Comparison of ENCODE assay signal across 26 cellular contexts in genomic region chr22:49300951-49301397, GRCh38.
DNase-seq lines count a peak whose midpoint lies in the region; ATAC-seq and TF ChIP-seq lines count a peak whose summit lies in the region.
"Had no signal": no experiment of that assay in that cellular context is flagged by ENCODE, and none has a peak within 500 bp of the region (broad histone marks: within the 10 kb centered on the region; RNA-seq: fewer than 3 reads in every experiment).

No MANE protein-coding gene starts in this region.

- H3K27me3 Mint-ChIP-seq in central memory CD8-positive, alpha-beta T cell = peaks cover 29% of the 10 kb centered on the region
- peaks cover 11% of the 10 kb centered on the region for H3K27me3 Mint-ChIP-seq in type B pancreatic cell

- H3K4me3 Mint-ChIP-seq in central memory CD8-positive, alpha-beta T cell = no peak overlapping the region
- no peak overlapping the region for H3K4me3 Mint-ChIP-seq in type B pancreatic cell
- H3K4me3 Mint-ChIP-seq: stimulated activated naive CD8-positive, alpha-beta T cell treated with anti-CD3 and anti-CD28 coated beads, Interleukin-15, Interleukin-2, amounts not matched to agents 100 ng/mL and 50 ng/mL, for 24 hours had no signal

- H3K36me3 Mint-ChIP-seq in central memory CD8-positive, alpha-beta T cell (ENCODE audit: insufficient read depth) = no peaks in the 10 kb centered on the region
- H3K36me3 Mint-ChIP-seq in type B pancreatic cell = no peaks in the 10 kb centered on the region

- H3K4me1 Mint-ChIP-seq in central memory CD8-positive, alpha-beta T cell = no peaks in the 10 kb centered on the region
- peaks cover 5% of the 10 kb centered on the region for H3K4me1 Mint-ChIP-seq in type B pancreatic cell (ENCODE audit: unreplicated experiment)

- H3K36me3 ChIP-seq in BE2C = no peaks in the 10 kb centered on the region
- H3K36me3 ChIP-seq: prostate gland, thyroid gland had no signal

- no peak for ATAC-seq in central memory CD8-positive, alpha-beta T cell (replicated peaks; ENCODE audit: extremely low read depth, poor library complexity, severe bottlenecking)
- ATAC-seq in HG02678 (IDR thresholded peaks at IDR 0.05; ENCODE audit: unreplicated experiment) (no peak), GM18868 (IDR thresholded peaks at IDR 0.05; ENCODE audit: unreplicated experiment) (no peak)
- ATAC-seq: body of pancreas had no signal

- H3K27ac Mint-ChIP-seq in central memory CD8-positive, alpha-beta T cell (ENCODE audit: low read depth) = no peak overlapping the region
- no peak overlapping the region for H3K27ac Mint-ChIP-seq in type B pancreatic cell
- H3K27ac Mint-ChIP-seq: stimulated activated naive CD8-positive, alpha-beta T cell treated with anti-CD3 and anti-CD28 coated beads, Interleukin-15, Interleukin-2, amounts not matched to agents 100 ng/mL and 50 ng/mL, for 24 hours had no signal

- H3K9me3 Mint-ChIP-seq in central memory CD8-positive, alpha-beta T cell = no peaks in the 10 kb centered on the region
- no peaks in the 10 kb centered on the region for H3K9me3 Mint-ChIP-seq in type B pancreatic cell
- H3K9me3 Mint-ChIP-seq: stimulated activated naive CD8-positive, alpha-beta T cell treated with anti-CD3 and anti-CD28 coated beads, Interleukin-15, Interleukin-2, amounts not matched to agents 100 ng/mL and 50 ng/mL, for 24 hours had no signal

- H3K4me1 ChIP-seq in BE2C = no peaks in the 10 kb centered on the region
- H3K4me1 ChIP-seq: prostate gland had no signal

- DNase-seq in activated effector memory CD4-positive, alpha-beta T cell treated with anti-CD3 and anti-CD28 coated beads, Interleukin-2, amount 50 U/mL, for 16 hours = peak; percentile 41
- no peak for DNase-seq in activated effector memory CD4-positive, alpha-beta T cell treated with Interleukin-2 at 50 U/mL for 16 hours
- peak; percentile 4 to 8 for DNase-seq in central memory CD8-positive, alpha-beta T cell (ENCODE audit: low spot score in 2 of 2)
- DNase-seq in mucosa of gallbladder (ENCODE audit: low spot score) = peak; percentile 6
- peak; percentile 63 for DNase-seq in type B pancreatic cell (ENCODE audit: extremely low spot score, unreplicated experiment)
- DNase-seq in BE2C = no peak
- DNase-seq: activated CD4-positive, alpha-beta T cell treated with anti-CD3 and anti-CD28 coated beads, Interleukin-2, amount 50 U/mL, for 4 hours; activated naive CD4-positive, alpha-beta T cell treated with Interleukin-2 at 50 U/mL for 16 hours; DMS79; effector memory CD4-positive, alpha-beta T cell; erythroblast; GF-D8; HCEC 1CT; NCI-H1105 treated with DMSO at 0.1 percent for 48 hours; NCI-H2029; NCI-H526; NK-92 treated with Interleukin-12 subunit alpha and Interleukin-12 subunit beta, amount 100 ng/mL, for 24 hours; PC-9; SHP77 treated with DMSO at 0.1 percent for 48 hours; T1000; thyroid gland had no signal

- TF ChIP-seq CTCF in type B pancreatic cell (conservative IDR thresholded peaks at IDR 0.05) = no peak
- TF ChIP-seq CTCF in BE2C (IDR thresholded peaks at IDR 0.05; ENCODE audit: low read depth, low read length) = no peak

- H3K27me3 ChIP-seq in BE2C = no peaks in the 10 kb centered on the region
- H3K27me3 ChIP-seq: thyroid gland had no signal

- H3K9me3 ChIP-seq in BE2C = peaks cover 8% of the 10 kb centered on the region; the same call in 1 of the 2 replicates
- H3K9me3 ChIP-seq: body of pancreas, prostate gland, thyroid gland had no signal

- no peak overlapping the region for H3K4me3 ChIP-seq in BE2C (ENCODE audit: low read depth, low read length)
- H3K4me3 ChIP-seq: body of pancreas, PC-9, prostate gland, thyroid gland had no signal

Comparison
In these comparisons a context has a peak if more than half of its experiments do, and no peak if none do; other contexts are left out.
1. DNase-seq: peak in activated effector memory CD4-positive, alpha-beta T cell treated with anti-CD3 and anti-CD28 coated beads, Interleukin-2, amount 50 U/mL, for 16 hours (single experiment), central memory CD8-positive, alpha-beta T cell (2 of 2), mucosa of gallbladder (single experiment) and type B pancreatic cell (single experiment); none in activated effector memory CD4-positive, alpha-beta T cell treated with Interleukin-2 at 50 U/mL for 16 hours (single experiment) and BE2C (single experiment).